20 cellular contexts compared by ENCODE assay signal in the genomic region with DNA sequence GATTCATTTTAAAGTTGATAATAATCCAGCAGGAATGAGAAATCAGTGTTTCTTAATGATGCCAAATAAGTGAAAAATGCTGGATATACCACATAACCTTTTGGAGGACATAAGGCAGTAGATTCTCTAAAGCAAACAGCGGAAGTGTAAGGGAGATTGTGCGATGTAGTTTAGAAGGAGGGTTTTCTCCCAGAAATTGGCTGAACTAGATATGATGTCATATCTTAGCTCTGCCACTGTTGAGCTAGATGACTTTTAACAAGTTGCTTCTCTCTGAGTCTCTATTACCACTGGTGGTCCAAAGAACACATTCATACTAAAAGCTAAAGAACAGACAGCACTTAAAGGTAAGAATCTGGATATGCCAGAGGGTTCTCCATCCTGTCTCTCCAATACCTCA.
"Had no signal": no experiment of that assay in that cellular context is flagged by ENCODE, and none has a peak within 500 bp of the region (broad histone marks: within the 10 kb centered on the region; RNA-seq: fewer than 3 reads in every experiment).

No MANE protein-coding gene starts in this region.

- H3K27ac Mint-ChIP-seq: activated T-cell treated with anti-CD3 and anti-CD28 coated beads, Interleukin-2, amount 50 U/mL, for 72 hours; dendritic cell treated with granulocyte-macrophage colony-stimulating factor and Interleukin-4, amounts not matched to agents 40 ng/mL and 50 ng/mL, for 4 days; naive B cell; stimulated activated naive B cell treated with anti-CD40 and anti-IgM and Interleukin-4, amounts not matched to agents 10 μg/mL and 1 μg/mL and 100 μg/mL, for 72 hours had no signal

- H3K36me3 Mint-ChIP-seq: naive B cell; stimulated activated naive B cell treated with anti-CD40 and anti-IgM and Interleukin-4, amounts not matched to agents 10 μg/mL and 1 μg/mL and 100 μg/mL, for 72 hours had no signal

- H3K9me3 ChIP-seq: breast epithelium, gastrocnemius medialis, heart right ventricle, mucosa of descending colon, pancreas, spleen, thoracic aorta, upper lobe of right lung had no signal

- DNase-seq: activated CD4-positive, alpha-beta T cell treated with anti-CD3 and anti-CD28 coated beads, Interleukin-2, amount 50 U/mL, for 4 hours; activated effector memory CD4-positive, alpha-beta T cell treated with anti-CD3 and anti-CD28 coated beads, Interleukin-2, amount 50 U/mL, for 16 hours; activated naive CD4-positive, alpha-beta T cell treated with anti-CD3 and anti-CD28 coated beads, Interleukin-2, amount 50 U/mL, for 16 hours; activated T-cell treated with anti-CD3 and anti-CD28 coated beads, Interleukin-2, amount 50 U/mL, for 72 hours; aorta; effector CD8-positive, alpha-beta T cell; gastrocnemius medialis; heart right ventricle; left ventricle myocardium superior; mucosa of descending colon; naive B cell; pancreas; spleen; stimulated activated CD4-positive, alpha-beta T cell treated with anti-CD3 and anti-CD28 coated beads, Interleukin-4, amount 100 ng/mL, for 4 hours; stimulated activated naive B cell treated with anti-CD40 and anti-IgM and Interleukin-4, amounts not matched to agents 10 μg/mL and 1 μg/mL and 100 μg/mL, for 72 hours; upper lobe of right lung had no signal

- H3K4me1 ChIP-seq: breast epithelium had no signal

- ATAC-seq: activated T-cell treated with anti-CD3 and anti-CD28 coated beads, Interleukin-2, amount 50 U/mL, for 72 hours; gastrocnemius medialis; heart right ventricle; left ventricle myocardium superior; mucosa of descending colon; pancreas; sciatic nerve; stimulated activated naive B cell treated with anti-CD40 and anti-IgM and Interleukin-4, amounts not matched to agents 10 μg/mL and 1 μg/mL and 100 μg/mL, for 72 hours; upper lobe of right lung had no signal

- H3K4me3 ChIP-seq: breast epithelium, gastrocnemius medialis, heart right ventricle, mucosa of descending colon, pancreas, spleen, thoracic aorta, upper lobe of right lung had no signal

- FAIRE-seq: pancreas had no signal

- H3K36me3 ChIP-seq: breast epithelium, gastrocnemius medialis, heart right ventricle, pancreas, spleen, thoracic aorta, upper lobe of right lung had no signal

- H3K9me3 Mint-ChIP-seq: activated T-cell treated with anti-CD3 and anti-CD28 coated beads, Interleukin-2, amount 50 U/mL, for 72 hours; dendritic cell treated with granulocyte-macrophage colony-stimulating factor and Interleukin-4, amounts not matched to agents 40 ng/mL and 50 ng/mL, for 4 days; naive B cell; stimulated activated naive B cell treated with anti-CD40 and anti-IgM and Interleukin-4, amounts not matched to agents 10 μg/mL and 1 μg/mL and 100 μg/mL, for 72 hours had no signal

- H3K4me3 Mint-ChIP-seq: activated T-cell treated with anti-CD3 and anti-CD28 coated beads, Interleukin-2, amount 50 U/mL, for 72 hours; dendritic cell treated with granulocyte-macrophage colony-stimulating factor and Interleukin-4, amounts not matched to agents 40 ng/mL and 50 ng/mL, for 4 days; naive B cell; stimulated activated naive B cell treated with anti-CD40 and anti-IgM and Interleukin-4, amounts not matched to agents 10 μg/mL and 1 μg/mL and 100 μg/mL, for 72 hours had no signal

- H3K27me3 Mint-ChIP-seq: dendritic cell treated with granulocyte-macrophage colony-stimulating factor and Interleukin-4, amounts not matched to agents 40 ng/mL and 50 ng/mL, for 4 days; naive B cell; stimulated activated naive B cell treated with anti-CD40 and anti-IgM and Interleukin-4, amounts not matched to agents 10 μg/mL and 1 μg/mL and 100 μg/mL, for 72 hours had no signal

- H3K27me3 ChIP-seq: breast epithelium, gastrocnemius medialis, heart right ventricle, pancreas, spleen, upper lobe of right lung had no signal

- H3K27ac ChIP-seq: breast epithelium, gastrocnemius medialis, heart right ventricle, pancreas, spleen, thoracic aorta, upper lobe of right lung had no signal
